Comparison of ENCODE assay signal across 21 cellular contexts in genomic region chr20:37727957-37728634, GRCh38. TPM values are rescaled to one million over a fixed set of nuclear protein-coding genes. Genes with fewer than 3 reads are reported as not detected.
DNase-seq lines count a peak whose midpoint lies in the region; ATAC-seq, FAIRE-seq and TF ChIP-seq lines count a peak whose summit lies in the region.
"Had no signal": no experiment of that assay in that cellular context is flagged by ENCODE, and none has a peak within 500 bp of the region (broad histone marks: within the 10 kb centered on the region; RNA-seq: fewer than 3 reads in every experiment).

No MANE protein-coding gene starts in this region.

- H3K27me3 ChIP-seq in GM23248 (replicated peaks; ENCODE audit: insufficient read depth) (no peaks in the 10 kb centered on the region), GM12878 (replicated peaks in 1 of 2; ENCODE audit: control insufficient read depth in 2 of 2, insufficient read depth in 2 of 2, low read length in 1 of 2) (no peaks in the 10 kb centered on the region), right atrium auricular region (no peaks in the 10 kb centered on the region), trophoblast cell (ENCODE audit: insufficient read depth, low read length) (no peaks in the 10 kb centered on the region)
- H3K27me3 ChIP-seq: BLaER1 treated with 17β-estradiol and CSF1 and Interleukin-3, amounts not matched to agents 10 nM and 100 nM; colonic mucosa; Peyer's patch had no signal

- ATAC-seq in GM12878 (peak; percentile 73), HG03097 (IDR thresholded peaks at IDR 0.05; ENCODE audit: low FRiP score, unreplicated experiment) (no peak)

- CTCF ChIA-PET in GM12878 (lab: Yijun Ruan, JAX): interaction anchor here (1.2 kb wide), 1 partner anchor 13 kb away, joined by 4 read pairs; no protein-coding TSS in a partner anchor

- no peak for TF ChIP-seq EP300 in GM12878 (IDR thresholded peaks at IDR 0.05; ENCODE audit: borderline replicate concordance in 1 of 2, control insufficient read depth in 1 of 2, low read depth in 2 of 2, low read length in 2 of 2)

- H3K9me2 ChIP-seq in GM23248 (ENCODE audit: insufficient read depth): no peaks in the 10 kb centered on the region

- no peak for TF ChIP-seq RAD21 in GM12878 (IDR thresholded peaks at IDR 0.05; ENCODE audit: insufficient read depth, low read depth, low read length)

- H2AFZ ChIP-seq in GM23248 (no peak overlapping the region), GM12878 (ENCODE audit: control insufficient read depth, low read depth, low read length) (no peak overlapping the region), trophoblast cell (ENCODE audit: insufficient read depth, low read length, poor library complexity) (no peak overlapping the region)
- H2AFZ ChIP-seq: parathyroid adenoma had no signal

- no peak overlapping the region for H4K8ac ChIP-seq in trophoblast cell (ENCODE audit: low read depth, low read length)

- no peak overlapping the region for H2BK120ac ChIP-seq in trophoblast cell (ENCODE audit: insufficient read depth, low read length, poor library complexity)

- RAD21 ChIA-PET in GM12878 (lab: Charles Lee; ENCODE audit: unreplicated experiment): interaction anchor here (0.6 to 1.3 kb wide), 4 partner anchors 8 to 344 kb away, joined by 3 read pairs; no protein-coding TSS in a partner anchor

- H4K20me1 ChIP-seq in GM23248 (ENCODE audit: insufficient read depth) (peaks cover 6% of the 10 kb centered on the region; the same call in 1 of the 2 replicates), GM12878 (ENCODE audit: control insufficient read depth, insufficient read depth) (no peaks in the 10 kb centered on the region)

- no peak overlapping the region for H3K23ac ChIP-seq in trophoblast cell (ENCODE audit: low read length)

- peaks cover 8% of the 10 kb centered on the region; the same call in 1 of the 2 replicates for H3F3A ChIP-seq in GM23248 (ENCODE audit: insufficient read depth)

- H3K9me3 ChIP-seq in GM23248 (ENCODE audit: low read depth): no peaks in the 10 kb centered on the region
- no peaks in the 10 kb centered on the region for H3K9me3 ChIP-seq in GM12878 (replicated peaks; ENCODE audit: control insufficient read depth, insufficient read depth, low read length)
- H3K9me3 ChIP-seq in right atrium auricular region: no peaks in the 10 kb centered on the region
- H3K9me3 ChIP-seq in trophoblast cell (ENCODE audit: insufficient read depth, low read depth, low read length): no peaks in the 10 kb centered on the region
- H3K9me3 ChIP-seq: BLaER1 treated with 17β-estradiol and CSF1 and Interleukin-3, amounts not matched to agents 10 nM and 100 nM; colonic mucosa; Peyer's patch; thoracic aorta had no signal

- peaks cover 7% of the 10 kb centered on the region; the same call in 1 of the 2 replicates for H3K36me3 ChIP-seq in GM23248 (ENCODE audit: low read depth)
- H3K36me3 ChIP-seq in GM12878 (ENCODE audit: control insufficient read depth in 2 of 2, insufficient read depth in 2 of 2, low read length in 1 of 2): peaks cover 0 to 2% of the 10 kb centered on the region in 2 experiments; a peak in 1 of 4 replicates
- no peaks in the 10 kb centered on the region for H3K36me3 ChIP-seq in right atrium auricular region
- peaks cover 0 to 1% of the 10 kb centered on the region in 2 experiments for H3K36me3 ChIP-seq in trophoblast cell (ENCODE audit: control insufficient read depth in 1 of 2, insufficient read depth in 2 of 2, low read length in 2 of 2)
- H3K36me3 ChIP-seq: colonic mucosa had no signal

- no peak overlapping the region for H3K4me3 ChIP-seq in GM23248
- no peak overlapping the region for H3K4me3 ChIP-seq in GM12878
- no peak overlapping the region for H3K4me3 ChIP-seq in right atrium auricular region
- no peak overlapping the region for H3K4me3 ChIP-seq in trophoblast cell (ENCODE audit: low read depth, low read length)
- H3K4me3 ChIP-seq: BLaER1 treated with 17β-estradiol and CSF1 and Interleukin-3, amounts not matched to agents 10 nM and 100 nM; colonic mucosa; Peyer's patch; thoracic aorta had no signal

- in situ Hi-C loops in GM23248 (cut with MboI) (no loop called here), GM12878 (cut with MboI) (no loop called here), G401 (cut with HindIII; ENCODE audit: low sequenced_read_pairs) (no loop called here)

- no peak overlapping the region for H2AK5ac ChIP-seq in trophoblast cell (ENCODE audit: low read length)

- H3K4ac ChIP-seq in trophoblast cell (ENCODE audit: low read depth, low read length): no peak overlapping the region

- H4K12ac ChIP-seq in trophoblast cell (ENCODE audit: low read depth, low read length): no peak overlapping the region

- intact Hi-C loops in GM12878 (cut with micrococcal nuclease; ENCODE audit: unreplicated experiment): no loop called here
- intact Hi-C loops in head of caudate nucleus (cut with DNase I): no loop called here

- H3K79me2 ChIP-seq in GM23248 (ENCODE audit: insufficient read depth): peaks cover 52% of the 10 kb centered on the region
- H3K79me2 ChIP-seq in GM12878 (ENCODE audit: control insufficient read depth, insufficient read depth, low read length): peaks cover 2% of the 10 kb centered on the region; the same call in 1 of the 2 replicates
- no peaks in the 10 kb centered on the region for H3K79me2 ChIP-seq in trophoblast cell (ENCODE audit: control insufficient read depth, insufficient read depth, low read length, poor library complexity)

- SMC1A ChIA-PET in GM12878 (lab: Charles Lee; ENCODE audit: uncharacterized antibody, unreplicated experiment): interaction anchor here (0.8 to 1.5 kb wide), 8 partner anchors 21 to 272 kb away, joined by 3 to 4 read pairs (median 3); no protein-coding TSS in a partner anchor

- no peak overlapping the region for H3K14ac ChIP-seq in trophoblast cell (ENCODE audit: low read length)

- no peak for FAIRE-seq in GM12878 (lab: Jason Lieb, UNC)

- POLR2A ChIA-PET in GM12878 (lab: Charles Lee): no interaction called here

- H3K4me2 ChIP-seq in GM23248 (ENCODE audit: unreplicated experiment) (peak overlapping the region; percentile 5), GM12878 (ENCODE audit: control insufficient read depth, insufficient read depth) (no peak overlapping the region), trophoblast cell (ENCODE audit: low read length) (no peak overlapping the region)

- DNase-seq in GM23248 (no peak), GM12878 (ENCODE audit: low read depth, low spot score) (no peak), right atrium auricular region (ENCODE audit: low spot score) (no peak), trophoblast cell (no peak), G401 (ENCODE audit: low spot score) (no peak), head of caudate nucleus (no peak)
- DNase-seq in activated CD8-positive, alpha-beta memory T cell treated with anti-CD3 and anti-CD28 coated beads for 24 hours: no peak
- DNase-seq: activated CD4-positive, alpha-beta T cell treated with anti-CD3 and anti-CD28 coated beads for 1 hour; activated naive CD8-positive, alpha-beta T cell treated with anti-CD3 and anti-CD28 coated beads, Interleukin-2, amount 10 ng/mL, durations not matched to agents 7 days and 5 days; activated T-cell treated with anti-CD3 and anti-CD28 coated beads for 4 hours; colonic mucosa; DND-41; NCI-H187 treated with DMSO at 0.1 percent for 48 hours; NCI-H526; Peyer's patch; stimulated activated CD4-positive, alpha-beta T cell treated with anti-CD3 and anti-CD28 coated beads, Interleukin-12 subunit alpha, Interleukin-12 subunit beta, amount 100 ng/mL, for 4 hours; T-helper 1 cell had no signal

- peaks cover 23% of the 10 kb centered on the region for H3K4me1 ChIP-seq in GM23248 (ENCODE audit: insufficient read depth)
- no peaks in the 10 kb centered on the region; the same call in 1 of the 2 replicates for H3K4me1 ChIP-seq in GM12878 (ENCODE audit: control insufficient read depth, insufficient read depth, low read length)
- peaks cover 0 to 51% of the 10 kb centered on the region in 2 donors for H3K4me1 ChIP-seq in right atrium auricular region
- H3K4me1 ChIP-seq in trophoblast cell (ENCODE audit: control insufficient read depth in 1 of 2, insufficient read depth in 2 of 2, low read length in 2 of 2): peaks cover 2 to 7% of the 10 kb centered on the region in 2 experiments
- H3K4me1 ChIP-seq: colonic mucosa, parathyroid adenoma, Peyer's patch had no signal

- WGBS in GM23248 (ENCODE audit: low coverage in 1 of 2, low lambda C conversion rate in 2 of 2, missing lambda C conversion rate in 2 of 2), 2 experiments: 76 to 90% methylated on average over 2 of the region's 2 CpGs
- 70% methylated on average over 2 of the region's 2 CpGs for WGBS in GM12878 (ENCODE audit: insufficient coverage, insufficient replicate concordance, low lambda C conversion rate, missing lambda C conversion rate)
- no CpG with 5 or more reads among the region's 2 CpGs for WGBS in trophoblast cell (ENCODE audit: extremely low coverage, insufficient coverage, insufficient read length)

- H3K79me1 ChIP-seq in trophoblast cell (ENCODE audit: low read length): no peaks in the 10 kb centered on the region

- no peak overlapping the region for H2BK5ac ChIP-seq in trophoblast cell (ENCODE audit: low read depth, low read length, poor library complexity)

- H3K27ac ChIP-seq in GM23248: no peak overlapping the region
- no peak overlapping the region for H3K27ac ChIP-seq in GM12878 (ENCODE audit: control insufficient read depth, insufficient read depth)
- peak overlapping the region; percentile 37 to 81 for H3K27ac ChIP-seq in right atrium auricular region
- peak overlapping the region; percentile 1 for H3K27ac ChIP-seq in trophoblast cell (ENCODE audit: low read depth, low read length)
- H3K27ac ChIP-seq: BLaER1 treated with 17β-estradiol and CSF1 and Interleukin-3, amounts not matched to agents 10 nM and 100 nM; colonic mucosa; parathyroid adenoma; Peyer's patch; thoracic aorta had no signal

- no peak overlapping the region for H3K9ac ChIP-seq in GM23248
- no peak overlapping the region for H3K9ac ChIP-seq in GM12878 (ENCODE audit: control insufficient read depth, insufficient read depth, low read length)
- H3K9ac ChIP-seq in trophoblast cell (ENCODE audit: low read length): no peak overlapping the region
- H3K9ac ChIP-seq: BLaER1 treated with 17β-estradiol and CSF1 and Interleukin-3, amounts not matched to agents 10 nM and 100 nM; parathyroid adenoma had no signal

- no peak overlapping the region for H2BK12ac ChIP-seq in trophoblast cell (ENCODE audit: low read length)

- no TSS peak for BruUV-seq in GM12878 (replicated peaks; lab: Mats Ljungman, UMichigan)

- H3K18ac ChIP-seq in trophoblast cell (ENCODE audit: low read length): no peak overlapping the region

- TF ChIP-seq POLR2A in GM12878 (IDR thresholded peaks at IDR 0.05; ENCODE audit: low read depth, low read length): no peak

- TF ChIP-seq CTCF in GM12878 (IDR thresholded peaks at IDR 0.05 in 2 of 3, conservative IDR thresholded peaks at IDR 0.05 in 1 of 3; ENCODE audit: control insufficient read depth in 2 of 3, extremely low read depth in 1 of 3, insufficient read depth in 1 of 3, low read depth in 3 of 3, low read length in 3 of 3): no peak
- TF ChIP-seq CTCF in right atrium auricular region (IDR thresholded peaks at IDR 0.05): no peak

- no peak overlapping the region for H4K91ac ChIP-seq in trophoblast cell (ENCODE audit: low read depth, low read length)

RNA-seq across cellular contexts. Expression of gene CTNNBL1, which starts 34.3 kb away (rescaled TPM):
- total RNA-seq in GM23248 (2014; rRNA removed; shearing (Covaris generic)): 22.4 and 25.3 TPM in 2 replicates
- 49.4 and 53.7 TPM in 2 replicates for polyA plus RNA-seq in GM23248 (2016; fragmentation: Nextera tagmentation; extraction: Ambion mirVana)
- 38.7 and 40.1 TPM in 2 replicates for total RNA-seq in GM12878 (2013; cell fraction: nucleolus; rRNA removed)
- total RNA-seq in GM12878 (2014; rRNA removed): 43.1 TPM in 2 replicates
- 63.3 and 64.7 TPM in 2 replicates for total RNA-seq in GM12878 (2014; rRNA removed; fragmentation: Illumina TruSeq; extraction: Trizol)
- total RNA-seq in GM12878 (2021): 79.7 and 87.3 TPM in 2 replicates
- polyA plus RNA-seq in GM12878 (2011; ENCODE audit: low read depth): 41.2 TPM
- 37.8 and 46.2 TPM in 2 replicates for polyA plus RNA-seq in GM12878 (2011; rRNA removed)
- 35.0 and 39.9 TPM in 2 replicates for polyA plus RNA-seq in GM12878 (2011; cell fraction: cytosol; rRNA removed)
- polyA plus RNA-seq in GM12878 (2011; cell fraction: nucleus; rRNA removed): 27.3 and 29.7 TPM in 2 replicates
- polyA plus RNA-seq in GM12878 (2012): 59.1 and 60.9 TPM in 2 replicates
- 69.6 and 82.7 TPM in 2 replicates for polyA plus RNA-seq in GM12878 (2014; fragmentation: Illumina TruSeq; extraction: Trizol)
- polyA plus RNA-seq in GM12878 (2014; fragmentation: Nextera tagmentation; extraction: Ambion mirVana): 100 to 1,000 TPM in 1 of 2 experiments, 10 to 100 TPM in 1; 66.1 to 102 TPM
- 59.9 and 62.8 TPM in 2 replicates for polyA plus RNA-seq in GM12878 (2014; rRNA removed)
- 100 to 1,000 TPM; 102 TPM for polyA plus RNA-seq in GM12878 (2016; fragmentation: Nextera tagmentation; extraction: Ambion mirVana)
- polyA minus RNA-seq in GM12878 (2011; rRNA and poly(A)+ RNA removed): 41.7 and 48.8 TPM in 2 replicates
- polyA minus RNA-seq in GM12878 (2011; cell fraction: cytosol; rRNA and poly(A)+ RNA removed): 13.4 and 18.1 TPM in 2 replicates
- polyA minus RNA-seq in GM12878 (2011; cell fraction: nucleus; rRNA and poly(A)+ RNA removed): 16.9 and 26.8 TPM in 2 replicates
- total RNA-seq in right atrium auricular region: 10 to 100 TPM; 29.9 to 39.9 TPM
- 114 and 118 TPM in 2 replicates for polyA plus RNA-seq in trophoblast cell (2013)
- 81.2 and 119 TPM in 2 replicates for total RNA-seq in G401 (2014; rRNA removed; shearing (Covaris generic))

Comparison
In these comparisons a context has a peak if more than half of its experiments do, and no peak if none do; other contexts are left out.
1. H3K27ac ChIP-seq: peak in right atrium auricular region (2 of 2) and trophoblast cell (single experiment); none in GM23248 (single experiment) and GM12878 (single experiment).